In the genomic region with DNA sequence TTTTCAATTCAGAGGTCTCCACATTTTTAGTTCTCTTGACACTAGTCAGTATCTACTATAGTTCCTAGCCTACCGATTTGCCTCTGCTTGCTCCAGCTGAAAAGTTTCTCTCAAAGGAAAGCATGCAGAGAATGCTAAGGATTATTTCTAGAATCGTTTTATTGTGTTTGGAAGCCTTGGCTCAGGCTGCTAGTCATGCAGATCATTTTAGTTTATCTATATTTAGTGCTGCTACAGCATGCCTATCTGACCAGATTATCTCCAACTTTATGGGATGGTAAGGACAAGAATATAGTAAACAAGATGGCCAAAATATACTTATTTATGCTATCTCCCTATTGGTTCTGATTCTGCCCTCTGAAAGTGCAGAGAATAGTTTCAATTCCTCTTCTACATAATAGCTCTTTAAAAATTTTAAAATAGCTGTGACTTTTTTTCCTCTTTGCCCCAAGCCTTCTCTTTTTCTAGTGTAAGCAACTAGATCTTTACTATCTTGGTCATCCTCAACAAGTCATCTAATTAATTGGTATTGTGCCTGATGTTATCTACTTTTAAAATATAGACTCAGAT, we compare ENCODE assay signal across 16 cellular contexts. TPM values are rescaled to one million over a fixed set of nuclear protein-coding genes. Genes with fewer than 3 reads are reported as not detected.
"Had no signal": no experiment of that assay in that cellular context is flagged by ENCODE, and none has a peak within 500 bp of the region (broad histone marks: within the 10 kb centered on the region; RNA-seq: fewer than 3 reads in every experiment).

No MANE protein-coding gene starts in this region.

- H3K27ac ChIP-seq: cardiac muscle cell, left ventricle myocardium inferior, ovary, upper lobe of right lung had no signal

- H3K4me3 ChIP-seq: cardiac muscle cell, left ventricle myocardium inferior, ovary, thoracic aorta, upper lobe of right lung had no signal

- H3K27me3 ChIP-seq: cardiac muscle cell, ovary, upper lobe of right lung had no signal

- H3K9me3 ChIP-seq: left ventricle myocardium inferior, ovary, thoracic aorta, upper lobe of right lung had no signal

- H3K36me3 ChIP-seq: cardiac muscle cell, left ventricle myocardium inferior, ovary, thoracic aorta, upper lobe of right lung had no signal

- H3K4me1 ChIP-seq: left ventricle myocardium inferior, upper lobe of right lung had no signal

- ATAC-seq: activated CD4-positive, CD25-positive, alpha-beta regulatory T cell treated with anti-CD3 and anti-CD28 coated beads, Interleukin-2, amount 50 U/mL, for 24 hours; activated naive CD8-positive, alpha-beta T cell treated with anti-CD3 and anti-CD28 coated beads, Interleukin-2, amount 50 U/mL, for 24 hours; activated T-helper 17 cell treated with anti-CD3 and anti-CD28 coated beads, Interleukin-2, amount 50 U/mL, for 72 hours; stimulated activated effector memory CD8-positive, alpha-beta T cell treated with anti-CD3 and anti-CD28 coated beads, Interleukin-12 subunit alpha, Interleukin-12 subunit beta, amount 100 ng/mL, for 72 hours; T-cell; upper lobe of right lung had no signal

- DNase-seq: activated CD4-positive, alpha-beta T cell treated with anti-CD3 and anti-CD28 coated beads, Interleukin-2, amount 50 U/mL, for 4 hours; activated naive CD4-positive, alpha-beta T cell treated with anti-CD3 and anti-CD28 coated beads for 36 hours; activated naive CD8-positive, alpha-beta T cell treated with anti-CD3 and anti-CD28 coated beads, Interleukin-2, amount 50 U/mL, for 24 hours; activated T-cell treated with anti-CD3 and anti-CD28 coated beads for 4 hours; hypothalamus; left ventricle myocardium inferior; mesenchymal stem cell; ovary; T-cell; T-helper 9 cell; upper lobe of right lung had no signal

RNA-seq across cellular contexts. Expression of gene DRP2, which starts 15.7 kb away (rescaled TPM):
- total RNA-seq: upper lobe of right lung had no signal
